Comparison of ENCODE assay signal across 36 cellular contexts in the genomic region with DNA sequence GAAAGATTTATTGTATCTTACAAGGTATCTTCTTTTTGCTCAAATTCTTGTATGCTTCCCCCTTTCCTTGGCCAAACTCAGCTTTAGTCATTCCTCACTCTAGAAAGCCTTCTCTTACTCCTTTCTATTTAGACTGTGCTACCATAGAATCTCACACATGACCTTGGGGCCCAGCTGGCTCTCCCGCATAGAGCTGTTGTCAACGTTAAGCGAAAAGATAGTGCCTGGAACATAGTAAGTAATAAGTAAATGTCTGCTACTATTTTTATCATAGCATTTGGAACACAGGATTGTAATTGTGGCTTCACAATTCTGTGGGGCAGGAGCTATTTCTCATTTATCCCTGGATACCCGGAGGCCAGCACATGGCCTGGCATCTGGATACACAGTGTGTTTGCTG. TPM values are rescaled to one million over a fixed set of nuclear protein-coding genes. Genes with fewer than 3 reads are reported as not detected.
"Had no signal": no experiment of that assay in that cellular context is flagged by ENCODE, and none has a peak within 500 bp of the region (broad histone marks: within the 10 kb centered on the region; RNA-seq: fewer than 3 reads in every experiment).

No MANE protein-coding gene starts in this region.

- H3K4me3 ChIP-seq: adrenal gland, MG63, Peyer's patch, SK-N-MC had no signal

- H3K9me3 ChIP-seq: adrenal gland, MG63, Peyer's patch had no signal

- H3K4me1 ChIP-seq: adrenal gland, Peyer's patch had no signal

- H3K36me3 ChIP-seq: adrenal gland, MG63, Peyer's patch had no signal

- H3K4me3 Mint-ChIP-seq: activated CD4-positive, alpha-beta memory T cell treated with anti-CD3 and anti-CD28 coated beads for 36 hours; activated CD4-positive, alpha-beta T cell treated with anti-CD3 and anti-CD28 coated beads for 36 hours; activated CD4-positive, alpha-beta T cell treated with anti-CD3 and anti-CD28 coated beads, Interleukin-2, amount 10 ng/mL, durations not matched to agents 7 days and 5 days; activated naive CD4-positive, alpha-beta T cell treated with anti-CD3 and anti-CD28 coated beads for 36 hours; activated T-cell treated with anti-CD3 and anti-CD28 coated beads, Interleukin-2, amount 50 U/mL, for 4 hours; activated T-helper 1 cell treated with anti-CD3 and anti-CD28 coated beads, Interleukin-12 subunit alpha, Interleukin-12 subunit beta, Interleukin-2, Interleukin-4 antibody, amounts not matched to agents 30 ng/mL and 10 ng/mL and 1 ng/mL, durations not matched to agents 14 hours and 24 hours and 36 hours; brain; IgD-negative memory B cell; T-helper 2 cell treated with Interferon-gamma antibody and Interleukin-4, amounts not matched to agents 5 μg/mL and 100 μg/mL, for 36 hours had no signal

- H3K36me3 Mint-ChIP-seq: activated CD4-positive, alpha-beta memory T cell treated with anti-CD3 and anti-CD28 coated beads for 36 hours; activated naive CD4-positive, alpha-beta T cell treated with anti-CD3 and anti-CD28 coated beads, Interleukin-2, amount 50 U/mL, for 72 hours; brain; IgD-negative memory B cell had no signal

- H3K27me3 Mint-ChIP-seq: activated CD4-positive, alpha-beta memory T cell treated with anti-CD3 and anti-CD28 coated beads for 36 hours; activated CD4-positive, alpha-beta T cell treated with anti-CD3 and anti-CD28 coated beads for 36 hours; activated CD4-positive, alpha-beta T cell treated with anti-CD3 and anti-CD28 coated beads, Interleukin-2, amount 10 ng/mL, durations not matched to agents 7 days and 5 days; IgD-negative memory B cell had no signal

- DNase-seq: activated CD4-positive, alpha-beta memory T cell treated with anti-CD3 and anti-CD28 coated beads for 36 hours; activated CD4-positive, alpha-beta T cell treated with anti-CD3 and anti-CD28 coated beads for 36 hours; activated CD4-positive, alpha-beta T cell treated with anti-CD3 and anti-CD28 coated beads, Interleukin-2, amount 10 ng/mL, durations not matched to agents 7 days and 5 days; activated CD8-positive, alpha-beta memory T cell treated with anti-CD3 and anti-CD28 coated beads, Interleukin-2, amount 50 U/mL, for 4 hours; activated gamma-delta T cell treated with Interleukin-2 at 50 U/mL for 16 hours; activated naive CD4-positive, alpha-beta T cell treated with anti-CD3 and anti-CD28 coated beads for 36 hours; activated T-cell treated with anti-CD3 and anti-CD28 coated beads for 4 hours; activated T-cell treated with anti-CD3 and anti-CD28 coated beads, Interleukin-2, amount 50 U/mL, for 4 hours; adrenal gland; anterior cingulate cortex; central memory CD4-positive, alpha-beta T cell; Kasumi-1; KBM-7; MG63; NCI-H1048; NCI-H1105 treated with DMSO at 0.1 percent for 48 hours; NCI-H1436; NCI-H1694; NCI-H2029; NCI-H2171; NCI-H510A; NCI-H526; NCI-H748 treated with DMSO at 0.1 percent for 48 hours; NK-92 treated with Interleukin-12 subunit alpha and Interleukin-12 subunit beta, amount 100 ng/mL, for 24 hours; PC-3; Peyer's patch; RPMI8226 had no signal

- ATAC-seq: activated CD4-positive, alpha-beta T cell treated with anti-CD3 and anti-CD28 coated beads for 36 hours; activated CD4-positive, CD25-positive, alpha-beta regulatory T cell treated with anti-CD3 and anti-CD28 coated beads, Interleukin-2, amount 50 U/mL, for 24 hours; activated naive CD4-positive, alpha-beta T cell treated with anti-CD3 and anti-CD28 coated beads, Interleukin-2, amount 50 U/mL, for 72 hours; activated T-cell treated with anti-CD3 and anti-CD28 coated beads, Interleukin-2, amount 50 U/mL, for 4 hours; PC-3 had no signal

- H3K27me3 ChIP-seq: adrenal gland, MG63, Peyer's patch had no signal

- H3K27ac ChIP-seq: adrenal gland, Peyer's patch, SK-N-MC had no signal

- H3K27ac Mint-ChIP-seq: activated CD4-positive, alpha-beta memory T cell treated with anti-CD3 and anti-CD28 coated beads for 36 hours; activated CD4-positive, alpha-beta T cell treated with anti-CD3 and anti-CD28 coated beads for 36 hours; activated naive CD4-positive, alpha-beta T cell treated with anti-CD3 and anti-CD28 coated beads for 36 hours; activated naive CD4-positive, alpha-beta T cell treated with anti-CD3 and anti-CD28 coated beads, Interleukin-2, amount 50 U/mL, for 72 hours; activated T-helper 1 cell treated with anti-CD3 and anti-CD28 coated beads, Interleukin-12 subunit alpha, Interleukin-12 subunit beta, Interleukin-2, Interleukin-4 antibody, amounts not matched to agents 30 ng/mL and 10 ng/mL and 1 ng/mL, durations not matched to agents 14 hours and 24 hours and 36 hours; brain; IgD-negative memory B cell; T-helper 2 cell treated with Interferon-gamma antibody and Interleukin-4, amounts not matched to agents 5 μg/mL and 100 μg/mL, for 36 hours had no signal

- H3K9me3 Mint-ChIP-seq: activated CD4-positive, alpha-beta memory T cell treated with anti-CD3 and anti-CD28 coated beads for 36 hours; activated CD4-positive, alpha-beta T cell treated with anti-CD3 and anti-CD28 coated beads, Interleukin-2, amount 10 ng/mL, durations not matched to agents 7 days and 5 days; activated naive CD4-positive, alpha-beta T cell treated with anti-CD3 and anti-CD28 coated beads for 36 hours; activated naive CD4-positive, alpha-beta T cell treated with anti-CD3 and anti-CD28 coated beads, Interleukin-2, amount 50 U/mL, for 72 hours; activated T-cell treated with anti-CD3 and anti-CD28 coated beads, Interleukin-2, amount 50 U/mL, for 4 hours; activated T-helper 1 cell treated with anti-CD3 and anti-CD28 coated beads, Interleukin-12 subunit alpha, Interleukin-12 subunit beta, Interleukin-2, Interleukin-4 antibody, amounts not matched to agents 30 ng/mL and 10 ng/mL and 1 ng/mL, durations not matched to agents 14 hours and 24 hours and 36 hours; T-helper 2 cell treated with Interferon-gamma antibody and Interleukin-4, amounts not matched to agents 5 μg/mL and 100 μg/mL, for 36 hours had no signal

RNA-seq across cellular contexts. Expression of gene OR4B1, which starts 38.9 kb away (rescaled TPM):
- total RNA-seq: activated CD4-positive, alpha-beta memory T cell treated with anti-CD3 and anti-CD28 coated beads for 36 hours; activated CD4-positive, alpha-beta T cell treated with anti-CD3 and anti-CD28 coated beads for 36 hours; activated CD4-positive, alpha-beta T cell treated with anti-CD3 and anti-CD28 coated beads, Interleukin-2, amount 10 ng/mL, durations not matched to agents 7 days and 5 days; activated naive CD4-positive, alpha-beta T cell treated with anti-CD3 and anti-CD28 coated beads for 36 hours; activated naive CD4-positive, alpha-beta T cell treated with anti-CD3 and anti-CD28 coated beads, Interleukin-2, amount 50 U/mL, for 72 hours; activated T-cell treated with anti-CD3 and anti-CD28 coated beads, Interleukin-2, amount 50 U/mL, for 4 hours; activated T-helper 1 cell treated with anti-CD3 and anti-CD28 coated beads, Interleukin-12 subunit alpha, Interleukin-12 subunit beta, Interleukin-2, Interleukin-4 antibody, amounts not matched to agents 30 ng/mL and 10 ng/mL and 1 ng/mL, durations not matched to agents 14 hours and 24 hours and 36 hours; adrenal gland; bronchial epithelial cell; PC-3; Peyer's patch; T-helper 1 cell treated with Interleukin-12 subunit alpha and Interleukin-12 subunit beta and Interleukin-4 antibody, amounts not matched to agents 30 ng/mL and 1 ng/mL, for 36 hours had no signal
- polyA plus RNA-seq: adrenal gland, IgD-negative memory B cell had no signal
